ENCODE assay signal across 8 cellular contexts in genomic region chr1:25232027-25232865, GRCh38. TPM values are rescaled to one million over a fixed set of nuclear protein-coding genes. Genes with fewer than 3 reads are reported as not detected.
DNase-seq lines count a peak whose midpoint lies in the region; ATAC-seq, FAIRE-seq and TF ChIP-seq lines count a peak whose summit lies in the region.

SYF2 (minus strand) TSS chr1:25232502; CDS start chr1:25232467, 35 bp downstream.

- no peak within 1 kb of the TSS for H3K14ac ChIP-seq in mesenchymal stem cell (ENCODE audit: low read length in 2 of 2)

- peak within 1 kb of the TSS in 1 of 2 experiments; percentile 9 for H3K23ac ChIP-seq in mesenchymal stem cell (ENCODE audit: low read length in 2 of 2)

- H2AK5ac ChIP-seq in mesenchymal stem cell (ENCODE audit: low read length, severe bottlenecking) = peak within 1 kb of the TSS; percentile 10

- H2BK5ac ChIP-seq in mesenchymal stem cell (ENCODE audit: low read depth, low read length, poor library complexity, severe bottlenecking) = peak within 1 kb of the TSS; percentile 66

- no peak within 1 kb of the TSS for H3K4me3 Mint-ChIP-seq in endodermal cell

- H3K4me1 ChIP-seq in endodermal cell (ENCODE audit: control insufficient read depth, insufficient read depth, low read length) = no peaks in the 10 kb centered on the region
- H3K4me1 ChIP-seq in mesenchymal stem cell (ENCODE audit: control insufficient read depth, insufficient read depth, low read depth, low read length) = peaks cover 6% of the 10 kb centered on the region

- ATAC-seq in GM21367 (IDR thresholded peaks at IDR 0.05; ENCODE audit: unreplicated experiment) = peak; percentile 58

- H3K18ac ChIP-seq in mesenchymal stem cell (ENCODE audit: low read depth in 1 of 2, low read length in 2 of 2) = peak within 1 kb of the TSS; percentile 85 to 94

- peak within 1 kb of the TSS; percentile 83 for H3K9ac ChIP-seq in endodermal cell (ENCODE audit: extremely low read depth, low read length, poor library complexity, severe bottlenecking)
- peak within 1 kb of the TSS; percentile 99 for H3K9ac ChIP-seq in mesenchymal stem cell (ENCODE audit: low read length)

- H2BK15ac ChIP-seq in mesenchymal stem cell (ENCODE audit: low read depth, poor library complexity, severe bottlenecking) = no peak within 1 kb of the TSS

- H4K91ac ChIP-seq in mesenchymal stem cell (ENCODE audit: low read length) = peak within 1 kb of the TSS; percentile 78

- peak within 1 kb of the TSS; percentile 67 for H2BK120ac ChIP-seq in mesenchymal stem cell (ENCODE audit: low read depth, low read length)

- H3K27me3 ChIP-seq in endodermal cell (ENCODE audit: control insufficient read depth, insufficient read depth, low read length, poor library complexity, severe bottlenecking) = no peaks in the 10 kb centered on the region
- H3K27me3 ChIP-seq in mesenchymal stem cell (ENCODE audit: control insufficient read depth in 1 of 2, insufficient read depth in 1 of 2, low read length in 2 of 2) = no peaks in the 10 kb centered on the region

- H3K4ac ChIP-seq in mesenchymal stem cell (ENCODE audit: low read depth in 1 of 2, low read length in 2 of 2) = peak within 1 kb of the TSS; percentile 77 to 93

- peaks cover 24% of the 10 kb centered on the region for H3K79me1 ChIP-seq in mesenchymal stem cell (replicated peaks; ENCODE audit: low read length, poor library complexity, severe bottlenecking)

- H3K9me3 ChIP-seq in endodermal cell (ENCODE audit: control insufficient read depth, low read length) (no peaks in the 10 kb centered on the region), mesenchymal stem cell (ENCODE audit: control insufficient read depth, low read length) (no peaks in the 10 kb centered on the region)

- no peaks in the 10 kb centered on the region for H3K9me3 Mint-ChIP-seq in endodermal cell

- no peak within 1 kb of the TSS for H2BK12ac ChIP-seq in mesenchymal stem cell (ENCODE audit: low read length in 2 of 2)

- peak within 1 kb of the TSS; percentile 72 for H2AFZ ChIP-seq in mesenchymal stem cell (ENCODE audit: low read depth, low read length)

- H3K27ac ChIP-seq in endodermal cell (ENCODE audit: low read depth, low read length) (peak within 1 kb of the TSS; percentile 79), mesenchymal stem cell (ENCODE audit: low read length, poor library complexity, severe bottlenecking) (peak within 1 kb of the TSS; percentile 84)

- H3K4me2 ChIP-seq in mesenchymal stem cell (ENCODE audit: low read length, poor library complexity, severe bottlenecking) = peak within 1 kb of the TSS; percentile 90

- FAIRE-seq in HTR-8/SVneo (lab: Jason Lieb, UNC) = peak; percentile 68

- H3K36me3 ChIP-seq in endodermal cell (ENCODE audit: control insufficient read depth, insufficient read depth, low read length) (peaks cover 31% of the 10 kb centered on the region), mesenchymal stem cell (ENCODE audit: control insufficient read depth in 1 of 2, insufficient read depth in 2 of 2, low read depth in 1 of 2, low read length in 2 of 2) (peaks cover 13 to 46% of the 10 kb centered on the region in 2 experiments)

- peak within 1 kb of the TSS; percentile 84 for H3K4me3 ChIP-seq in endodermal cell (ENCODE audit: low read length)
- H3K4me3 ChIP-seq in mesenchymal stem cell (ENCODE audit: insufficient read depth in 1 of 2, low read depth in 1 of 2, low read length in 2 of 2) = peak within 1 kb of the TSS; percentile 79 to 94

- 0% methylated on average over 27 to 54 of the region's 54 CpGs for WGBS in endodermal cell (ENCODE audit: insufficient coverage in 1 of 2, insufficient read length in 1 of 2), 2 experiments
- under 1% methylated on average over 52 of the region's 54 CpGs for WGBS in mesenchymal stem cell

- peaks cover 12% of the 10 kb centered on the region for H3K4me1 Mint-ChIP-seq in endodermal cell

- peaks cover 33% of the 10 kb centered on the region for H3K36me3 Mint-ChIP-seq in endodermal cell (ENCODE audit: low read depth)

- no peaks in the 10 kb centered on the region for H3K27me3 Mint-ChIP-seq in endodermal cell (ENCODE audit: insufficient read depth)

- no peak for TF ChIP-seq CTCF in endodermal cell (conservative IDR thresholded peaks at IDR 0.05)

- no peak within 1 kb of the TSS for H3K27ac Mint-ChIP-seq in endodermal cell

- DNase-seq in CMK (ENCODE audit: low read depth) (peak; percentile 97), HTR-8/SVneo (ENCODE audit: insufficient read length, low spot score) (peak; percentile 92), NOMO-1 treated with DMSO at 0.1 percent for 48 hours (lab: John Stamatoyannopoulos, UW; ENCODE audit: unreplicated experiment) (peak; percentile 94), endodermal cell (peak; percentile 96), mesenchymal stem cell (peak; percentile 96)
- DNase-seq in activated CD8-positive, alpha-beta memory T cell treated with anti-CD3 and anti-CD28 coated beads for 4 hours (ENCODE audit: low read depth in 2 of 2) = peak; percentile 84 to 86
- peak; percentile 82 for DNase-seq in stimulated activated CD8-positive, alpha-beta memory T cell treated with anti-CD3 and anti-CD28 coated beads, Interleukin-12 subunit alpha, Interleukin-12 subunit beta, amount 100 ng/mL, for 4 hours (ENCODE audit: low read depth)

- peak within 1 kb of the TSS; percentile 87 for H4K8ac ChIP-seq in mesenchymal stem cell (ENCODE audit: low read length)

RNA-seq across cellular contexts. Expression of gene SYF2, which starts in this region (rescaled TPM):
- 10 to 100 TPM; 36.4 to 38.0 TPM for total RNA-seq in endodermal cell
- 51.9 TPM for polyA plus RNA-seq in endodermal cell (2013, experiment 1 of 2)
- polyA plus RNA-seq in endodermal cell (2013, experiment 2 of 2) = 53.0 TPM
- 74.2 TPM for polyA plus RNA-seq in mesenchymal stem cell (2013, experiment 1 of 2)
- polyA plus RNA-seq in mesenchymal stem cell (2013, experiment 2 of 2) = 74.8 TPM

Comparison
In these comparisons a context has a peak if more than half of its experiments do, and no peak if none do; other contexts are left out.
1. Peak in every context shown above with its lines: DNase-seq, ATAC-seq, H3K4me3 ChIP-seq and H3K27ac ChIP-seq.